In genomic region chr1:21451981-21452411, GRCh38 we compare ENCODE assay signal across 1 cellular context.
A peak's percentile ranks its signal among the peaks of the same experiment; 100 is the strongest.
TF ChIP-seq lines count a peak whose summit lies in the region.

No MANE protein-coding gene starts in this region.

TF ChIP-seq in HEK293, 187 proteins besides CTCF, POLR2A, EP300 and RAD21 (continued from another document):
- TF ChIP-seq ZXDB (tag by site-specific recombination; IDR thresholded peaks at IDR 0.05) (0 out of 2 replicates have a peak, but pooled peaks have one; percentile 37), ZNF692 (tag by site-specific recombination; IDR thresholded peaks at IDR 0.05) (peak; percentile 35; the same call in 1 of the 2 replicates), ZNF560 (tag by site-specific recombination; IDR thresholded peaks at IDR 0.05; ENCODE audit: borderline replicate concordance) (no peak), OSR2 (tag by site-specific recombination; IDR thresholded peaks at IDR 0.05) (peak; percentile 31; the same call in 1 of the 2 replicates), ZBTB26 (tag by site-specific recombination; optimal IDR thresholded peaks at IDR 0.05) (no peak), ZNF335 (tag by site-specific recombination; conservative IDR thresholded peaks at IDR 0.05) (0 out of 2 replicates have a peak, but pooled peaks have one; percentile 14), ZEB2 (tag by site-specific recombination; IDR thresholded peaks at IDR 0.05) (0 out of 2 replicates have a peak, but pooled peaks have one; percentile 24), FEZF1 (tag by site-specific recombination; IDR thresholded peaks at IDR 0.05) (peak; percentile 68), ZNF366 (tag by site-specific recombination; conservative IDR thresholded peaks at IDR 0.05) (0 out of 2 replicates have a peak, but pooled peaks have one; percentile 13)
- TF ChIP-seq, protein P1, sequence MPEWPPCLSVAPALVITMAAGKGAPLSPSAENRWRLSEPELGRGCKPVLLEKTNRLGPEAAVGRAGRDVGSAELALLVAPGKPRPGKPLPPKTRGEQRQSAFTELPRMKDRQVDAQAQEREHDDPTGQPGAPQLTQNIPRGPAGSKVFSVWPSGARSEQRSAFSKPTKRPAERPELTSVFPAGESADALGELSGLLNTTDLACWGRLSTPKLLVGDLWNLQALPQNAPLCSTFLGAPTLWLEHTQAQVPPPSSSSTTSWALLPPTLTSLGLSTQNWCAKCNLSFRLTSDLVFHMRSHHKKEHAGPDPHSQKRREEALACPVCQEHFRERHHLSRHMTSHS (tag by site-specific recombination; IDR thresholded peaks at IDR 0.05): no peak
- TF ChIP-seq, protein P2, sequence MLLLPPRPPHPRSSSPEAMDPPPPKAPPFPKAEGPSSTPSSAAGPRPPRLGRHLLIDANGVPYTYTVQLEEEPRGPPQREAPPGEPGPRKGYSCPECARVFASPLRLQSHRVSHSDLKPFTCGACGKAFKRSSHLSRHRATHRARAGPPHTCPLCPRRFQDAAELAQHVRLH (tag by site-specific recombination; IDR thresholded peaks at IDR 0.05): 0 out of 2 replicates have a peak, but pooled peaks have one; percentile 25
